ENCODE assay signal across 1 cellular context in the genomic region with DNA sequence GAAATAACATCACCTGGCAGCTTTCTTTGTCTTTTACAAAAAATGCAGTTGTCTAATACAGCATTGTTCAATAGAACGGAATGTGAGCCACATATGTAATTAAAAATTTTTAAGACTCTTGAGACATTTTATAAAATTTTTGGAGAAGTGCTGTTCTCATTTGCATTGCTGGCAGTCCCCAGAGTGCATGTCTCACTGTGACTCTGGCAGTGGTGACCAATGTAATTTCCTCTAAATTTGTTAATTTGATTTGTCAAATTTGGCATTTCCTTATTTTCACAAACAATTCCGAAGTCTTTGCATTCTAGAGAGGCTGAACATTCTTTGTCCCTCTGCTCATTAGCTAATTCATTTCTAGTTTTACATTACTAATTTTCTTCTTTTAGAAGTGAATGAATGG.
TF ChIP-seq lines count a peak whose summit lies in the region.

No MANE protein-coding gene starts in this region.

TF ChIP-seq in IMR-90, 13 proteins besides CTCF, POLR2A, EP300 and RAD21 (continued from another document):
- TF ChIP-seq, protein P1, sequence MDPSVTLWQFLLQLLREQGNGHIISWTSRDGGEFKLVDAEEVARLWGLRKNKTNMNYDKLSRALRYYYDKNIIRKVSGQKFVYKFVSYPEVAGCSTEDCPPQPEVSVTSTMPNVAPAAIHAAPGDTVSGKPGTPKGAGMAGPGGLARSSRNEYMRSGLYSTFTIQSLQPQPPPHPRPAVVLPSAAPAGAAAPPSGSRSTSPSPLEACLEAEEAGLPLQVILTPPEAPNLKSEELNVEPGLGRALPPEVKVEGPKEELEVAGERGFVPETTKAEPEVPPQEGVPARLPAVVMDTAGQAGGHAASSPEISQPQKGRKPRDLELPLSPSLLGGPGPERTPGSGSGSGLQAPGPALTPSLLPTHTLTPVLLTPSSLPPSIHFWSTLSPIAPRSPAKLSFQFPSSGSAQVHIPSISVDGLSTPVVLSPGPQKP (IDR thresholded peaks at IDR 0.05; ENCODE audit: borderline replicate concordance, low read depth, low read length) = no peak
- TF ChIP-seq, protein P2, sequence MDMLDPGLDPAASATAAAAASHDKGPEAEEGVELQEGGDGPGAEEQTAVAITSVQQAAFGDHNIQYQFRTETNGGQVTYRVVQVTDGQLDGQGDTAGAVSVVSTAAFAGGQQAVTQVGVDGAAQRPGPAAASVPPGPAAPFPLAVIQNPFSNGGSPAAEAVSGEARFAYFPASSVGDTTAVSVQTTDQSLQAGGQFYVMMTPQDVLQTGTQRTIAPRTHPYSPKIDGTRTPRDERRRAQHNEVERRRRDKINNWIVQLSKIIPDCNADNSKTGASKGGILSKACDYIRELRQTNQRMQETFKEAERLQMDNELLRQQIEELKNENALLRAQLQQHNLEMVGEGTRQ (IDR thresholded peaks at IDR 0.05; ENCODE audit: low read depth, low read length) = no peak
- TF ChIP-seq BHLHE40 (IDR thresholded peaks at IDR 0.05; ENCODE audit: low read depth, low read length) (no peak), SMC3 (IDR thresholded peaks at IDR 0.05; ENCODE audit: low read depth, low read length) (no peak), MAZ (IDR thresholded peaks at IDR 0.05; ENCODE audit: borderline replicate concordance, low read depth, low read length) (no peak), RFX5 (IDR thresholded peaks at IDR 0.05; ENCODE audit: low read depth, low read length) (no peak)
